ENCODE assay signal across 8 cellular contexts in the genomic region with DNA sequence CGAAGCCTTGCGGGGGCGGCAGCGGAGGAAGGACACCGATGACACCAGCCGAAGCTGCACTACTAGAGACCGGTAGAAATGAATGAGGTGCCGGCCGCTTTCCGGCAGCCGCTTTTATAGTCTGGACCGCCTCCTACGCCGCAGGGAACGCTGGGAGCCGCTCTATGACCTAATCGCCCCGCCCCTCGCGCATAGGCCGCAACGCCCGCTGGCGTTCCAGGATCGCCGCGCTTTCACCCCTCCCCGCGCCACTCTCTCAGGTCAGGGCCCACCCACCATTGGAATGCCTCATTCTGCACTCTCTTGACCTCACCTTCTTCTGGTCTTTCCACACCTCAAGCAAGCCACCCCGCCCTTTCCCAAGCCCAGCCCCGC. TPM values are rescaled to one million over a fixed set of nuclear protein-coding genes. Genes with fewer than 3 reads are reported as not detected.
DNase-seq lines count a peak whose midpoint lies in the region; ATAC-seq and TF ChIP-seq lines count a peak whose summit lies in the region.

A gene (minus strand): TSS at position 89 of the 375 bp plus-strand sequence. CDS start 170 bp downstream, outside the sequence.

- H3K4me1 ChIP-seq in Caco-2 (peaks cover 15% of the 10 kb centered on the region), HUES64 (ENCODE audit: insufficient read depth, low read length) (peaks cover 24% of the 10 kb centered on the region; the same call in 1 of the 2 replicates), OCI-LY7 (ENCODE audit: insufficient read depth, low read length, poor library complexity, severe bottlenecking) (peaks cover 40% of the 10 kb centered on the region)

- H3K79me2 ChIP-seq in OCI-LY7 (ENCODE audit: insufficient read depth, low read depth, low read length), result peaks cover 90% of the 10 kb centered on the region

- intact Hi-C loops in Caco-2 (cut with micrococcal nuclease; ENCODE audit: unreplicated experiment) (loop anchor here (1.0 to 5.0 kb wide), 2 partner anchors 9 to 156 kb away; a partner anchor contains a TSS), OCI-LY7 (cut with micrococcal nuclease; ENCODE audit: unreplicated experiment) (no loop called here)

- H3K4me3 ChIP-seq in Caco-2 (ENCODE audit: low read depth, low read length), result peak within 1 kb of the TSS; percentile 70
- peak within 1 kb of the TSS; percentile 95 for H3K4me3 ChIP-seq in HUES64 (ENCODE audit: low read length)
- peak within 1 kb of the TSS; percentile 100 for H3K4me3 ChIP-seq in OCI-LY7 (ENCODE audit: low read depth, low read length, poor library complexity, severe bottlenecking)

- no peaks in the 10 kb centered on the region for H3K9me3 Mint-ChIP-seq in Caco-2 (ENCODE audit: unreplicated experiment)

- H3K27ac Mint-ChIP-seq in Caco-2 (ENCODE audit: unreplicated experiment), result peak within 1 kb of the TSS; percentile 100

- no peaks in the 10 kb centered on the region for H3K9me3 ChIP-seq in Caco-2
- no peaks in the 10 kb centered on the region for H3K9me3 ChIP-seq in HUES64 (ENCODE audit: insufficient read depth, low read depth, low read length)
- H3K9me3 ChIP-seq in OCI-LY7 (ENCODE audit: low read length), result no peaks in the 10 kb centered on the region

- no peak for TF ChIP-seq CTCF in Caco-2 (IDR thresholded peaks at IDR 0.05; ENCODE audit: insufficient read depth in 1 of 2, low read depth in 1 of 2, low read length in 1 of 2, severe bottlenecking in 1 of 2, unreplicated experiment in 1 of 2)
- no peak for TF ChIP-seq CTCF in OCI-LY7 (conservative IDR thresholded peaks at IDR 0.05; ENCODE audit: low read length)

- H3K27ac ChIP-seq in HUES64 (ENCODE audit: low read depth, low read length) (peak within 1 kb of the TSS; percentile 97), OCI-LY7 (ENCODE audit: low read depth, low read length, poor library complexity, severe bottlenecking) (peak within 1 kb of the TSS; percentile 90)

- peaks cover 2% of the 10 kb centered on the region for H3K36me3 ChIP-seq in Caco-2 (ENCODE audit: control insufficient read depth, insufficient read depth, low read length)
- peaks cover 71% of the 10 kb centered on the region for H3K36me3 ChIP-seq in HUES64 (ENCODE audit: insufficient read depth, low read length)
- peaks cover 79% of the 10 kb centered on the region for H3K36me3 ChIP-seq in OCI-LY7 (ENCODE audit: insufficient read depth, low read length)

- H3K27me3 ChIP-seq in Caco-2 (replicated peaks; ENCODE audit: control insufficient read depth, insufficient read depth, low read length) (no peaks in the 10 kb centered on the region), HUES64 (ENCODE audit: insufficient read depth, low read length) (no peaks in the 10 kb centered on the region)

- peaks cover 85% of the 10 kb centered on the region for H3K36me3 Mint-ChIP-seq in Caco-2 (ENCODE audit: insufficient read depth, unreplicated experiment)

- H3K4me3 Mint-ChIP-seq in Caco-2 (ENCODE audit: unreplicated experiment), result peak within 1 kb of the TSS; percentile 97

- peaks cover 50% of the 10 kb centered on the region for H4K20me1 ChIP-seq in OCI-LY7 (ENCODE audit: insufficient read depth, low read length)

- H3K4me2 ChIP-seq in OCI-LY7 (ENCODE audit: low read length), result peak within 1 kb of the TSS; percentile 96

- peak within 1 kb of the TSS; percentile 71 for H2AFZ ChIP-seq in OCI-LY7 (ENCODE audit: low read length)

- DNase-seq in Caco-2, result peak; percentile 99
- peak; percentile 97 for DNase-seq in OCI-LY7 (ENCODE audit: low spot score)
- DNase-seq in activated CD8-positive, alpha-beta memory T cell treated with anti-CD3 and anti-CD28 coated beads, Interleukin-2, amount 50 U/mL, for 48 hours, result peak; percentile 98
- peak; percentile 66 for DNase-seq in epidermal melanocyte (ENCODE audit: insufficient read length, low spot score)
- peak; percentile 89 for DNase-seq in middle frontal gyrus (ENCODE audit: extremely low spot score, low spot score)
- DNase-seq in stimulated activated CD8-positive, alpha-beta memory T cell treated with anti-CD3 and anti-CD28 coated beads, Interleukin-2, amount 100 ng/mL, for 1 hour (ENCODE audit: low read depth in 2 of 2), result peak; percentile 95 to 97

- H3K9ac ChIP-seq in HUES64 (ENCODE audit: low read depth, low read length), result peak within 1 kb of the TSS; percentile 100

- no peaks in the 10 kb centered on the region for H3K9me2 ChIP-seq in OCI-LY7 (ENCODE audit: insufficient read depth, low read length)

- BruUV-seq in Caco-2 (replicated peaks; lab: Mats Ljungman, UMichigan) (no TSS peak), OCI-LY7 (replicated peaks; lab: Mats Ljungman, UMichigan) (no TSS peak)

- peak; percentile 65 for ATAC-seq in GM21423 (IDR thresholded peaks at IDR 0.05; ENCODE audit: unreplicated experiment)

- POLR2A ChIA-PET in Caco-2 (lab: Charles Lee), result interaction anchor here (0.6 to 3.3 kb wide), 6 partner anchors 9 to 1945 kb away, joined by 3 to 79 read pairs (median 5); a partner anchor contains a TSS
- POLR2A ChIA-PET in OCI-LY7 (lab: Charles Lee), result interaction anchor here (0.6 to 2.3 kb wide), 10 partner anchors 9 to 771 kb away, joined by 3 to 17 read pairs (median 4); a partner anchor contains a TSS

- H3K27me3 Mint-ChIP-seq in Caco-2 (ENCODE audit: insufficient read depth, unreplicated experiment), result no peaks in the 10 kb centered on the region

- peaks cover 42% of the 10 kb centered on the region for H3K4me1 Mint-ChIP-seq in Caco-2 (ENCODE audit: low read depth, unreplicated experiment)

- CTCF ChIA-PET in Caco-2 (lab: Charles Lee), result interaction anchor here (0.6 to 1.7 kb wide), 3 partner anchors 9 to 86 kb away, joined by 3 to 9 read pairs (median 5); a partner anchor contains a TSS
- CTCF ChIA-PET in OCI-LY7 (lab: Charles Lee; ENCODE audit: unreplicated experiment), result interaction anchor here (0.6 to 0.7 kb wide), 2 partner anchors 283 to 490 kb away, joined by 4 to 6 read pairs; no protein-coding TSS in a partner anchor

- under 1% methylated on average over 31 of the region's 31 CpGs for WGBS in HUES64

RNA-seq across cellular contexts. Expression of the gene that starts here (rescaled TPM):
- 648 and 667 TPM in 2 replicates for total RNA-seq in Caco-2 (2022)
- 432 TPM for polyA plus RNA-seq in HUES64 (2013, experiment 1 of 2)
- polyA plus RNA-seq in HUES64 (2013, experiment 2 of 2), result 438 TPM
- total RNA-seq in OCI-LY7 (2014; rRNA removed; shearing (Covaris generic)), result 362 and 461 TPM in 2 replicates
- 815 and 857 TPM in 2 replicates for total RNA-seq in OCI-LY7 (2022)

Comparison
In these comparisons a context has a peak if more than half of its experiments do, and no peak if none do; other contexts are left out.
1. Peak in every context shown above with its lines: DNase-seq, ATAC-seq, H3K4me3 ChIP-seq and H3K27ac ChIP-seq.